ENCODE assay signal across 21 cellular contexts in genomic region chr12:28866715-28867503, GRCh38.
"Had no signal": no experiment of that assay in that cellular context is flagged by ENCODE, and none has a peak within 500 bp of the region (broad histone marks: within the 10 kb centered on the region; RNA-seq: fewer than 3 reads in every experiment).

No MANE protein-coding gene starts in this region.

- H3K4me3 ChIP-seq: breast epithelium, coronary artery, gastroesophageal sphincter, heart right ventricle, left lung, right lobe of liver, stomach, testis, upper lobe of left lung had no signal

- H3K4me1 Mint-ChIP-seq: activated CD4-positive, alpha-beta memory T cell treated with anti-CD3 and anti-CD28 coated beads, Interleukin-2, amount 10 ng/mL, durations not matched to agents 7 days and 5 days; activated CD8-positive, alpha-beta memory T cell treated with anti-CD3 and anti-CD28 coated beads, Interleukin-2, amount 10 ng/mL, durations not matched to agents 7 days and 5 days; memory B cell; natural killer cell; T-cell had no signal

- H3K9me3 Mint-ChIP-seq: activated CD4-positive, alpha-beta memory T cell treated with anti-CD3 and anti-CD28 coated beads, Interleukin-2, amount 10 ng/mL, durations not matched to agents 7 days and 5 days; memory B cell; T-cell had no signal

- H3K36me3 Mint-ChIP-seq: activated CD8-positive, alpha-beta memory T cell treated with anti-CD3 and anti-CD28 coated beads, Interleukin-2, amount 10 ng/mL, durations not matched to agents 7 days and 5 days; memory B cell; natural killer cell; T-cell had no signal

- H3K27ac Mint-ChIP-seq: activated CD4-positive, alpha-beta memory T cell treated with anti-CD3 and anti-CD28 coated beads, Interleukin-2, amount 10 ng/mL, durations not matched to agents 7 days and 5 days; activated CD8-positive, alpha-beta memory T cell treated with anti-CD3 and anti-CD28 coated beads, Interleukin-2, amount 10 ng/mL, durations not matched to agents 7 days and 5 days; memory B cell; natural killer cell; T-cell had no signal

- H3K4me3 Mint-ChIP-seq: activated CD4-positive, alpha-beta memory T cell treated with anti-CD3 and anti-CD28 coated beads, Interleukin-2, amount 10 ng/mL, durations not matched to agents 7 days and 5 days; activated CD8-positive, alpha-beta memory T cell treated with anti-CD3 and anti-CD28 coated beads, Interleukin-2, amount 10 ng/mL, durations not matched to agents 7 days and 5 days; memory B cell; natural killer cell; T-cell had no signal

- DNase-seq: activated CD4-positive, alpha-beta memory T cell treated with anti-CD3 and anti-CD28 coated beads, Interleukin-2, amount 10 ng/mL, durations not matched to agents 7 days and 5 days; activated CD4-positive, alpha-beta T cell treated with anti-CD3 and anti-CD28 coated beads for 48 hours; activated CD4-positive, CD25-positive, alpha-beta regulatory T cell; activated CD8-positive, alpha-beta memory T cell treated with anti-CD3 and anti-CD28 coated beads, Interleukin-2, amount 10 ng/mL, durations not matched to agents 7 days and 5 days; activated naive CD4-positive, alpha-beta T cell; erythroblast; heart right ventricle; left lung; natural killer cell; right lobe of liver; small intestine; stimulated activated CD4-positive, alpha-beta T cell treated with anti-CD3 and anti-CD28 coated beads, Interleukin-4, amount 100 ng/mL, for 1 hour; stomach; T-cell; T-helper 9 cell; testis; upper lobe of left lung had no signal

- H3K27me3 Mint-ChIP-seq: activated CD8-positive, alpha-beta memory T cell treated with anti-CD3 and anti-CD28 coated beads, Interleukin-2, amount 10 ng/mL, durations not matched to agents 7 days and 5 days; memory B cell had no signal
